In the genomic region with DNA sequence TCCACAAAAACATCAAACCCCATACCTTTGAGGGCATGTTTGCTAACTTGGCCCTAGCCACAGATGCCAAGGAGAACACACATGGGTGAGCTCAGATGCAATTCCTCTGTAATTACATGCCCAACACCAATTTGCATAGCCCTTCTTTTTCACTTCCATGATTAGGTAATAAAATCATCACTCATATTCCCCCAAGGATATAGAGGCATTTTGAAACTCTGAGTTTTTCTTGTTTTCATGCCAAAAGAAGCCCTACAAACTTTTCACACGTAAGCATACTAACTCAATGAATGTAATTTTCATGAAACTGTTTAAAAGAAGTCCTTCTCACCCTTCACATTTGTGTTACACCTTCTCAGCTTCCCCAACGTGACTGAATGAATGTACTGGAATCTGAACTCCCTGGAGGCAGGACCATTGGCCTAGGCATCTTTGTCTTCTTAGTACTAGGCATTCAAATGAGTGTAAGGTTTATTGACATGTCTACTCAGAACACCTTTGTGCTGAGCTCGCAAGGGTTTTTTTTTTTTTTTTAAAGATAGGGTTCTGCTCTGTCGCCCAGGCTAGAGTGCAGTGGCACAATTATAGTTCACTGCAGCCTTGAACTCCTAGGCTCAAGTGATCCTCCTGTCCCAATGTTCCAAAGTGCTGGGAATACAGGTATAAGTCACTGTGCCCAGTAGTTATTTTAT, we compare ENCODE assay signal across 1 cellular context.
TF ChIP-seq lines count a peak whose summit lies in the region.

No MANE protein-coding gene starts in this region.

TF ChIP-seq in HEK293, 187 proteins besides CTCF, POLR2A, EP300 and RAD21:
- TF ChIP-seq, protein P1, sequence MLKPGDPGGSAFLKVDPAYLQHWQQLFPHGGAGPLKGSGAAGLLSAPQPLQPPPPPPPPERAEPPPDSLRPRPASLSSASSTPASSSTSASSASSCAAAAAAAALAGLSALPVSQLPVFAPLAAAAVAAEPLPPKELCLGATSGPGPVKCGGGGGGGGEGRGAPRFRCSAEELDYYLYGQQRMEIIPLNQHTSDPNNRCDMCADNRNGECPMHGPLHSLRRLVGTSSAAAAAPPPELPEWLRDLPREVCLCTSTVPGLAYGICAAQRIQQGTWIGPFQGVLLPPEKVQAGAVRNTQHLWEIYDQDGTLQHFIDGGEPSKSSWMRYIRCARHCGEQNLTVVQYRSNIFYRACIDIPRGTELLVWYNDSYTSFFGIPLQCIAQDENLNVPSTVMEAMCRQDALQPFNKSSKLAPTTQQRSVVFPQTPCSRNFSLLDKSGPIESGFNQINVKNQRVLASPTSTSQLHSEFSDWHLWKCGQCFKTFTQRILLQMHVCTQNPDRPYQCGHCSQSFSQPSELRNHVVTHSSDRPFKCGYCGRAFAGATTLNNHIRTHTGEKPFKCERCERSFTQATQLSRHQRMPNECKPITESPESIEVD (tag by site-specific recombination; IDR thresholded peaks at IDR 0.05), result 0 out of 2 replicates have a peak, but pooled peaks have one; percentile 16
- no peak for TF ChIP-seq ZNF747 (tag by site-specific recombination; IDR thresholded peaks at IDR 0.05)
